22 cellular contexts compared by ENCODE assay signal in genomic region chrX:140525448-140525847, GRCh38. TPM values are rescaled to one million over a fixed set of nuclear protein-coding genes. Genes with fewer than 3 reads are reported as not detected.
DNase-seq lines count a peak whose midpoint lies in the region; ATAC-seq and TF ChIP-seq lines count a peak whose summit lies in the region.
"Had no signal": no experiment of that assay in that cellular context is flagged by ENCODE, and none has a peak within 500 bp of the region (broad histone marks: within the 10 kb centered on the region; RNA-seq: fewer than 3 reads in every experiment).

No MANE protein-coding gene starts in this region.

- H2AFZ ChIP-seq in IMR-90 (replicated peaks; ENCODE audit: low read length, poor library complexity) = no peak overlapping the region
- no peak overlapping the region for H2AFZ ChIP-seq in trophoblast cell (ENCODE audit: insufficient read depth, low read length, poor library complexity)

- H2BK120ac ChIP-seq in IMR-90 (ENCODE audit: low read depth, low read length) = peak overlapping the region; percentile 79; the same call in 1 of the 2 replicates
- no peak overlapping the region for H2BK120ac ChIP-seq in trophoblast cell (ENCODE audit: insufficient read depth, low read length, poor library complexity)

- no peak overlapping the region for H3K23ac ChIP-seq in IMR-90 (ENCODE audit: low read depth, low read length)
- H3K23ac ChIP-seq in trophoblast cell (ENCODE audit: low read length) = no peak overlapping the region

- in situ Hi-C loops in IMR-90 (cut with MboI; ENCODE audit: low sequenced_read_pairs) = no loop called here

- H3K4me3 ChIP-seq in IMR-90 (ENCODE audit: insufficient read depth, low read depth, low read length) (no peak overlapping the region), epithelial cell of esophagus (ENCODE audit: low read length) (no peak overlapping the region), trophoblast cell (ENCODE audit: low read depth, low read length) (no peak overlapping the region)
- H3K4me3 ChIP-seq: heart left ventricle had no signal

- H2AK9ac ChIP-seq in IMR-90 (replicated peaks; ENCODE audit: low read depth, low read length, poor library complexity) = no peak overlapping the region

- no peak overlapping the region for H2BK12ac ChIP-seq in trophoblast cell (ENCODE audit: low read length)

- no peak overlapping the region for H2AK5ac ChIP-seq in IMR-90 (ENCODE audit: low read depth, low read length)
- no peak overlapping the region for H2AK5ac ChIP-seq in trophoblast cell (ENCODE audit: low read length)

- no peak for TF ChIP-seq POLR2A in IMR-90 (IDR thresholded peaks at IDR 0.05; ENCODE audit: low read depth, low read length)

- no peak overlapping the region for H4K91ac ChIP-seq in IMR-90 (ENCODE audit: insufficient read depth, low read depth, low read length)
- H4K91ac ChIP-seq in trophoblast cell (ENCODE audit: low read depth, low read length) = no peak overlapping the region

- no peak overlapping the region for H3K4ac ChIP-seq in IMR-90 (ENCODE audit: low read depth, low read length)
- H3K4ac ChIP-seq in trophoblast cell (ENCODE audit: low read depth, low read length) = no peak overlapping the region

- POLR2A ChIA-PET in IMR-90 (lab: Charles Lee; ENCODE audit: unreplicated experiment) = no interaction called here

- CTCF ChIA-PET in IMR-90 (lab: Yijun Ruan, JAX) = interaction anchor here (0.9 to 1.4 kb wide), 2 partner anchors 17 to 139 kb away, joined by 3 to 6 read pairs; no protein-coding TSS in a partner anchor

- H3K4me1 ChIP-seq in IMR-90 (ENCODE audit: control insufficient read depth, insufficient read depth, low read length) = no peaks in the 10 kb centered on the region; the same call in 1 of the 2 replicates
- peaks cover 7 to 8% of the 10 kb centered on the region in 2 experiments for H3K4me1 ChIP-seq in trophoblast cell (ENCODE audit: control insufficient read depth in 1 of 2, insufficient read depth in 2 of 2, low read length in 2 of 2)
- H3K4me1 ChIP-seq: heart left ventricle had no signal

- H3K27ac ChIP-seq in IMR-90 (ENCODE audit: insufficient read depth, low read length) (no peak overlapping the region), trophoblast cell (ENCODE audit: low read depth, low read length) (peak overlapping the region; percentile 4)
- H3K27ac ChIP-seq: heart left ventricle had no signal

- DNase-seq in ELF-1 (ENCODE audit: low read depth, low spot score) = peak; percentile 17
- DNase-seq in IMR-90 = peak; percentile 64
- peak; percentile 67 for DNase-seq in epithelial cell of esophagus (ENCODE audit: low read depth)
- peak in 1 of 2 donors; percentile 0 for DNase-seq in trophoblast cell
- no peak for DNase-seq in activated CD4-positive, alpha-beta T cell treated with anti-CD3 and anti-CD28 coated beads for 48 hours
- DNase-seq in stimulated activated CD4-positive, alpha-beta T cell treated with anti-CD3 and anti-CD28 coated beads, Interleukin-4, amount 100 ng/mL, for 24 hours = no peak
- no peak for DNase-seq in NCI-H748 (lab: John Stamatoyannopoulos, UW; ENCODE audit: unreplicated experiment)
- DNase-seq: CD4-positive, alpha-beta memory T cell; DMS153; effector memory CD8-positive, alpha-beta T cell; heart left ventricle; Karpas-422; NCI-H1105; NCI-H2081; NCI-H524; occipital lobe; T-helper 9 cell had no signal

- TF ChIP-seq RAD21 in IMR-90 (IDR thresholded peaks at IDR 0.05; ENCODE audit: low read length) = no peak

- H3K18ac ChIP-seq in IMR-90 (ENCODE audit: low read depth, low read length) (peak overlapping the region; percentile 8; the same call in 1 of the 2 replicates), trophoblast cell (ENCODE audit: low read length) (no peak overlapping the region)

- H3K9ac ChIP-seq in IMR-90 (ENCODE audit: low read depth, low read length) (no peak overlapping the region), trophoblast cell (ENCODE audit: low read length) (no peak overlapping the region)

- no peak overlapping the region for H2BK15ac ChIP-seq in IMR-90 (ENCODE audit: low read depth, low read length)

- intact Hi-C loops in IMR-90 (cut with micrococcal nuclease) = loop anchor here (5.0 kb wide), 1 partner anchor 137 kb away; no protein-coding TSS in a partner anchor

- H3K14ac ChIP-seq in IMR-90 (replicated peaks; ENCODE audit: low read depth, low read length) (no peak overlapping the region), trophoblast cell (ENCODE audit: low read length) (no peak overlapping the region)

- H3K9me3 ChIP-seq in IMR-90 (ENCODE audit: control insufficient read depth, insufficient read depth, low read length) (no peaks in the 10 kb centered on the region), trophoblast cell (ENCODE audit: insufficient read depth, low read depth, low read length) (no peaks in the 10 kb centered on the region)
- H3K9me3 ChIP-seq: heart left ventricle had no signal

- no peak overlapping the region for H2BK20ac ChIP-seq in IMR-90 (ENCODE audit: low read depth, low read length)

- dilution Hi-C loops in IMR-90 (cut with HindIII; ENCODE audit: low sequenced_read_pairs, unreplicated experiment) = no loop called here

- H4K12ac ChIP-seq in trophoblast cell (ENCODE audit: low read depth, low read length) = no peak overlapping the region

- H4K8ac ChIP-seq in IMR-90 (ENCODE audit: low read depth in 2 of 2, low read length in 2 of 2) = no peak overlapping the region
- H4K8ac ChIP-seq in trophoblast cell (ENCODE audit: low read depth, low read length) = no peak overlapping the region

- no peaks in the 10 kb centered on the region for H3K79me2 ChIP-seq in trophoblast cell (ENCODE audit: control insufficient read depth, insufficient read depth, low read length, poor library complexity)

- H3K9me1 ChIP-seq in IMR-90 (ENCODE audit: insufficient read depth, low read length) = no peaks in the 10 kb centered on the region; the same call in 1 of the 2 replicates

- H3K27me3 ChIP-seq in IMR-90 (ENCODE audit: control insufficient read depth, insufficient read depth, low read length) (no peaks in the 10 kb centered on the region), trophoblast cell (ENCODE audit: insufficient read depth, low read length) (no peaks in the 10 kb centered on the region)

- H4K20me1 ChIP-seq in IMR-90 (ENCODE audit: insufficient read depth, low read length) = no peaks in the 10 kb centered on the region

- peak overlapping the region; percentile 93 for H2BK5ac ChIP-seq in IMR-90 (ENCODE audit: low read depth, low read length, poor library complexity, severe bottlenecking)
- H2BK5ac ChIP-seq in trophoblast cell (ENCODE audit: low read depth, low read length, poor library complexity) = no peak overlapping the region

- BruUV-seq in IMR-90 (replicated peaks; lab: Mats Ljungman, UMichigan) = no TSS peak

- H3K4me2 ChIP-seq in IMR-90 (ENCODE audit: low read depth, low read length) (peak overlapping the region; percentile 69; the same call in 1 of the 2 replicates), trophoblast cell (ENCODE audit: low read length) (no peak overlapping the region)

- ATAC-seq in IMR-90 (ENCODE audit: low read depth) = peak; percentile 46
- ATAC-seq in GM21515 (IDR thresholded peaks at IDR 0.05; ENCODE audit: unreplicated experiment) = no peak
- ATAC-seq: effector memory CD8-positive, alpha-beta T cell; heart left ventricle had no signal

- no peak overlapping the region for H3K56ac ChIP-seq in IMR-90 (ENCODE audit: extremely low read depth, insufficient read depth, low read length)

- no peak for TF ChIP-seq CTCF in IMR-90 (conservative IDR thresholded peaks at IDR 0.05; ENCODE audit: low read depth, low read length)
- TF ChIP-seq CTCF in epithelial cell of esophagus (IDR thresholded peaks at IDR 0.05; ENCODE audit: insufficient read depth, low read depth, low read length, missing control alignments) = no peak

- H4K5ac ChIP-seq in IMR-90 (ENCODE audit: low read depth, low read length) = no peak overlapping the region

- H3K36me3 ChIP-seq in IMR-90 (ENCODE audit: control insufficient read depth, insufficient read depth, low read length) = no peaks in the 10 kb centered on the region
- no peaks in the 10 kb centered on the region for H3K36me3 ChIP-seq in trophoblast cell (ENCODE audit: control insufficient read depth in 1 of 2, insufficient read depth in 2 of 2, low read length in 2 of 2)
- H3K36me3 ChIP-seq: heart left ventricle had no signal

- WGBS in IMR-90 (ENCODE audit: extremely low coverage in 2 of 2, insufficient read length in 1 of 2), 2 experiments = no CpG with 5 or more reads among the region's 2 CpGs
- no CpG with 5 or more reads among the region's 2 CpGs for WGBS in trophoblast cell (ENCODE audit: extremely low coverage, insufficient coverage, insufficient read length)

- H3K79me1 ChIP-seq in IMR-90 (ENCODE audit: low read depth in 1 of 2, low read length in 2 of 2) (no peaks in the 10 kb centered on the region), trophoblast cell (ENCODE audit: low read length) (no peaks in the 10 kb centered on the region)

TF ChIP-seq in IMR-90, 13 proteins besides CTCF, POLR2A, EP300 and RAD21:
- TF ChIP-seq CEBPB (IDR thresholded peaks at IDR 0.05; ENCODE audit: low read depth, low read length) (peak; percentile 73), BHLHE40 (IDR thresholded peaks at IDR 0.05; ENCODE audit: low read depth, low read length) (no peak), FOS (IDR thresholded peaks at IDR 0.05; ENCODE audit: low read depth, low read length) (0 out of 2 replicates have a peak, but pooled peaks have one; percentile 17)

RNA-seq across cellular contexts. Expression of gene SOX3, which starts 20.6 kb away (rescaled TPM):
- total RNA-seq in IMR-90 (2012; rRNA removed) = not detected in 2 replicates
- polyA plus RNA-seq in IMR-90 (2012; rRNA removed) = 0.03 TPM in 1 of 2 replicates, not detected in the other
- polyA plus RNA-seq in IMR-90 (2012; cell fraction: cytosol; rRNA removed) = 0.03 TPM in 1 of 2 replicates, not detected in the other
- polyA plus RNA-seq in IMR-90 (2012; cell fraction: nucleus; rRNA removed; ENCODE audit: low replicate concordance) = not detected in 2 replicates
- polyA plus RNA-seq in trophoblast cell (2013) = 0.26 and 0.27 TPM in 2 replicates
- total RNA-seq: CD4-positive, alpha-beta memory T cell; liver; myocyte; renal cortical epithelial cell; RPMI7951 had no signal
- polyA plus RNA-seq: CD4-positive, alpha-beta memory T cell; heart left ventricle; liver had no signal

Comparison
In these comparisons a context has a peak if more than half of its experiments do, and no peak if none do; other contexts are left out.
1. DNase-seq: peak in ELF-1 (single experiment), IMR-90 (single experiment) and epithelial cell of esophagus (single experiment); none in activated CD4-positive, alpha-beta T cell treated with anti-CD3 and anti-CD28 coated beads for 48 hours (single experiment), stimulated activated CD4-positive, alpha-beta T cell treated with anti-CD3 and anti-CD28 coated beads, Interleukin-4, amount 100 ng/mL, for 24 hours (single experiment) and NCI-H748 (single experiment).